Comparison of ENCODE assay signal across 25 cellular contexts in the genomic region with DNA sequence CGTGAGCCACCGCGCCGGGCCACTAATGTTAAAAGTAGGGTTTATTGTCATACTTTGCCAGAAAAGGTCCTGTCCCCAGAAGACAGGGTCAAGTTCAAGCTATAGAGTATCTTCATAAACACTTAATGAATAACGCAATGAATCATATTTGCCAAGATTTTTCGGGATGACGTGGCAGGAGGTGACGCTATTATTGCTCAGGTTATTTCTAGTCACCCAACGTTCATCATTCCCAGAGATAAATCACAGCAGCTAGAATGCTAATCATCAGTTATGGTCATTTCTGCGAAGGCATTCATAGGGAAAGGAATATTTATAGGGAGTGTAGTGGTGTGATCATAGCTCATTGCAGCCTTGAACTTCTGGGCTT. TPM values are rescaled to one million over a fixed set of nuclear protein-coding genes. Genes with fewer than 3 reads are reported as not detected.
DNase-seq lines count a peak whose midpoint lies in the region; FAIRE-seq and TF ChIP-seq lines count a peak whose summit lies in the region.
"Had no signal": no experiment of that assay in that cellular context is flagged by ENCODE, and none has a peak within 500 bp of the region (broad histone marks: within the 10 kb centered on the region; RNA-seq: fewer than 3 reads in every experiment).

No MANE protein-coding gene starts in this region.

- DNase-seq in EL (peak; percentile 28), LoVo (ENCODE audit: low spot score) (peak; percentile 16), astrocyte (ENCODE audit: low read depth) (peak; percentile 14), mucosa of gallbladder (ENCODE audit: low spot score) (peak; percentile 37), cortex of kidney (lab: John Stamatoyannopoulos, UW) (no peak), NOMO-1 treated with dmso at 0.1 percent for 144 hours (lab: John Stamatoyannopoulos, UW; ENCODE audit: unreplicated experiment) (no peak), NK-92 (lab: John Stamatoyannopoulos, UW; ENCODE audit: unreplicated experiment) (no peak), NCI-H2029 (lab: John Stamatoyannopoulos, UW) (no peak)
- DNase-seq: activated CD4-positive, alpha-beta T cell treated with anti-CD3 and anti-CD28 coated beads, Interleukin-2, amount 50 U/mL, for 4 hours; activated gamma-delta T cell; adrenal gland; caudate nucleus; CD8-positive, alpha-beta T cell; DND-41; heart right ventricle; HFFc6; immature natural killer cell; NCI-H1417; NCI-H82; nucleus accumbens; T-helper 1 cell; thyroid gland had no signal

- no peaks in the 10 kb centered on the region for H3K36me3 ChIP-seq in astrocyte (ENCODE audit: insufficient read depth, low read length)
- H3K36me3 ChIP-seq: adrenal gland, heart right ventricle, thyroid gland had no signal

- no peaks in the 10 kb centered on the region for H3K4me1 Mint-ChIP-seq in astrocyte (ENCODE audit: low read depth, unreplicated experiment)
- H3K4me1 Mint-ChIP-seq: immature natural killer cell; stimulated activated memory B cell treated with anti-CD40 and anti-IgM and Interleukin-4, amounts not matched to agents 10 μg/mL and 1 μg/mL and 100 μg/mL, for 72 hours had no signal

- H3K27ac Mint-ChIP-seq in astrocyte (ENCODE audit: unreplicated experiment): no peak overlapping the region
- H3K27ac Mint-ChIP-seq: CD8-positive, alpha-beta T cell; HFFc6; immature natural killer cell; stimulated activated memory B cell treated with anti-CD40 and anti-IgM and Interleukin-4, amounts not matched to agents 10 μg/mL and 1 μg/mL and 100 μg/mL, for 72 hours had no signal

- no peak for FAIRE-seq in astrocyte (lab: Jason Lieb, UNC)

- no peak for TF ChIP-seq CTCF in astrocyte (IDR thresholded peaks at IDR 0.05; ENCODE audit: insufficient read depth, low read depth, low read length)

- H3K4me1 ChIP-seq in astrocyte (ENCODE audit: insufficient read depth, low read length): no peaks in the 10 kb centered on the region
- H3K4me1 ChIP-seq: adrenal gland, heart right ventricle had no signal

- H3K9me3 Mint-ChIP-seq in astrocyte (ENCODE audit: unreplicated experiment): peaks cover 2% of the 10 kb centered on the region

- no peaks in the 10 kb centered on the region for H3K27me3 ChIP-seq in astrocyte (ENCODE audit: insufficient read depth, low read length)
- H3K27me3 ChIP-seq: adrenal gland, thyroid gland had no signal

- H3K27ac ChIP-seq in astrocyte (ENCODE audit: low read depth, low read length): no peak overlapping the region
- H3K27ac ChIP-seq: adrenal gland, heart right ventricle, HL-60, KMS-11, thyroid gland had no signal

- H2AFZ ChIP-seq in astrocyte (ENCODE audit: low read depth, low read length): no peak overlapping the region

- H3K4me3 ChIP-seq in astrocyte (ENCODE audit: insufficient read depth, low read depth, low read length): no peak overlapping the region
- H3K4me3 ChIP-seq: adrenal gland, heart right ventricle, thyroid gland had no signal

- H3K9ac ChIP-seq in astrocyte (ENCODE audit: low read length): no peak overlapping the region
- H3K9ac ChIP-seq: KMS-11 had no signal

- no peaks in the 10 kb centered on the region for H3K9me3 ChIP-seq in astrocyte (ENCODE audit: insufficient read depth, low read depth, low read length)
- H3K9me3 ChIP-seq: adrenal gland, heart right ventricle, thyroid gland had no signal

- H3K27me3 Mint-ChIP-seq in astrocyte (ENCODE audit: low read depth, unreplicated experiment): peaks cover 12% of the 10 kb centered on the region

- no peak overlapping the region for H3K4me3 Mint-ChIP-seq in astrocyte (ENCODE audit: unreplicated experiment)
- H3K4me3 Mint-ChIP-seq: CD8-positive, alpha-beta T cell; HFFc6; immature natural killer cell; stimulated activated memory B cell treated with anti-CD40 and anti-IgM and Interleukin-4, amounts not matched to agents 10 μg/mL and 1 μg/mL and 100 μg/mL, for 72 hours had no signal

- H3K79me2 ChIP-seq in astrocyte (ENCODE audit: insufficient read depth, low read length): no peaks in the 10 kb centered on the region

- H4K20me1 ChIP-seq in astrocyte (ENCODE audit: insufficient read depth, low read length): no peaks in the 10 kb centered on the region

- no peaks in the 10 kb centered on the region for H3K36me3 Mint-ChIP-seq in astrocyte (ENCODE audit: low read depth, unreplicated experiment)
- H3K36me3 Mint-ChIP-seq: CD8-positive, alpha-beta T cell; immature natural killer cell had no signal

- H3K4me2 ChIP-seq in astrocyte (ENCODE audit: low read length): no peak overlapping the region
- H3K4me2 ChIP-seq: KMS-11 had no signal

RNA-seq across cellular contexts. Expression of a gene that starts 2.0 kb away (rescaled TPM):
- total RNA-seq in astrocyte: 0.11 TPM in 1 of 2 replicates, not detected in the other
- total RNA-seq in mucosa of gallbladder: 46.8 TPM
- total RNA-seq: CD8-positive, alpha-beta T cell had no signal

Comparison
In these comparisons a context has a peak if more than half of its experiments do, and no peak if none do; other contexts are left out.
1. DNase-seq: peak in EL (single experiment), LoVo (single experiment), astrocyte (single experiment) and mucosa of gallbladder (single experiment); none in cortex of kidney (single experiment), NOMO-1 treated with dmso at 0.1 percent for 144 hours (single experiment), NK-92 (single experiment) and NCI-H2029 (single experiment).
2. RNA of a gene that starts 2.0 kb away (total RNA-seq): 46.8 TPM in mucosa of gallbladder (single experiment); 0.11 TPM in astrocyte; every median in the first group is over 10 times any median in the second.